Comparison of ENCODE assay signal across 15 cellular contexts in genomic region chr3:127787556-127787955, GRCh38. TPM values are rescaled to one million over a fixed set of nuclear protein-coding genes. Genes with fewer than 3 reads are reported as not detected.
A peak's percentile ranks its signal among the peaks of the same experiment; 100 is the strongest.
DNase-seq lines count a peak whose midpoint lies in the region; ATAC-seq and TF ChIP-seq lines count a peak whose summit lies in the region.
"Had no signal": no experiment of that assay in that cellular context is flagged by ENCODE, and none has a peak within 500 bp of the region (broad histone marks: within the 10 kb centered on the region; RNA-seq: fewer than 3 reads in every experiment).

No MANE protein-coding gene starts in this region.

- H3K27me3 Mint-ChIP-seq in neural crest cell (ENCODE audit: low read depth), result no peaks in the 10 kb centered on the region

- H3K4me1 ChIP-seq in body of pancreas (peaks cover 43% of the 10 kb centered on the region), heart right ventricle (peaks cover 42 to 99% (median 84%) of the 10 kb centered on the region in 9 donors), testis (peaks cover 48% of the 10 kb centered on the region)

- intact Hi-C loops in body of pancreas (cut with DNase I) (no loop called here), heart right ventricle (cut with DNase I) (loop anchor here in 3 of 10 donors (5.0 kb wide), 2 partner anchors 35 to 40 kb away; partner anchors contain the start of gene MGLL (in 3 of the 3)), testis (cut with DNase I; ENCODE audit: low total_unique reads) (no loop called here)

- H3K4me3 Mint-ChIP-seq in neural crest cell, result no peak overlapping the region
- H3K4me3 Mint-ChIP-seq: activated CD4-positive, alpha-beta memory T cell treated with anti-CD3 and anti-CD28 coated beads for 36 hours had no signal

- TF ChIP-seq CTCF in body of pancreas (IDR thresholded peaks at IDR 0.05) (no peak), heart right ventricle (IDR thresholded peaks at IDR 0.05) (no peak), neural crest cell (conservative IDR thresholded peaks at IDR 0.05) (no peak), testis (IDR thresholded peaks at IDR 0.05) (no peak)

- H3K9me3 Mint-ChIP-seq in neural crest cell, result no peaks in the 10 kb centered on the region
- H3K9me3 Mint-ChIP-seq: activated CD4-positive, alpha-beta memory T cell treated with anti-CD3 and anti-CD28 coated beads for 36 hours; activated T-helper 2 cell treated with anti-CD3 and anti-CD28 coated beads, Interferon-gamma antibody, Interleukin-2, Interleukin-4, amounts not matched to agents 10 μg/mL and 5 μg/mL and 100 μg/mL, durations not matched to agents 14 hours and 24 hours and 36 hours had no signal

- TF ChIP-seq POLR2A in body of pancreas (IDR thresholded peaks at IDR 0.05), result no peak
- no peak for TF ChIP-seq POLR2A in testis (IDR thresholded peaks at IDR 0.05)

- peak overlapping the region; percentile 47 for H3K27ac Mint-ChIP-seq in neural crest cell (ENCODE audit: unreplicated experiment)
- H3K27ac Mint-ChIP-seq: activated CD4-positive, alpha-beta memory T cell treated with anti-CD3 and anti-CD28 coated beads for 36 hours; activated T-helper 2 cell treated with anti-CD3 and anti-CD28 coated beads, Interferon-gamma antibody, Interleukin-2, Interleukin-4, amounts not matched to agents 10 μg/mL and 5 μg/mL and 100 μg/mL, durations not matched to agents 14 hours and 24 hours and 36 hours had no signal

- H3K36me3 Mint-ChIP-seq in neural crest cell (ENCODE audit: low read depth), result no peaks in the 10 kb centered on the region
- H3K36me3 Mint-ChIP-seq: activated CD4-positive, alpha-beta memory T cell treated with anti-CD3 and anti-CD28 coated beads for 36 hours had no signal

- H3K4me1 Mint-ChIP-seq in neural crest cell, result peaks cover 49% of the 10 kb centered on the region

- H3K27ac ChIP-seq in body of pancreas, result peak overlapping the region in 3 of 4 donors; percentile 30 to 69 (median 40)
- H3K27ac ChIP-seq in heart right ventricle, result peak overlapping the region; percentile 0 to 91 (median 64)
- H3K27ac ChIP-seq in testis, result peak overlapping the region; percentile 63 to 79

- 65 to 75% methylated on average over 12 of the region's 12 CpGs for WGBS in body of pancreas, 2 donors
- WGBS in heart right ventricle, 2 donors, result 50 to 53% methylated on average over 12 of the region's 12 CpGs
- 60 to 80% methylated on average over 12 of the region's 12 CpGs for WGBS in testis, 2 donors

- H3K4me3 ChIP-seq in body of pancreas (no peak overlapping the region), heart right ventricle (no peak overlapping the region), testis (no peak overlapping the region)
- H3K4me3 ChIP-seq: skin epidermis had no signal

- H3K27me3 ChIP-seq in body of pancreas (no peaks in the 10 kb centered on the region), heart right ventricle (no peaks in the 10 kb centered on the region), testis (no peaks in the 10 kb centered on the region)

- DNase-seq in body of pancreas (no peak), heart right ventricle (no peak), neural crest cell (ENCODE audit: low read depth, low spot score) (no peak), testis (no peak), NCI-H524 treated with DMSO at 0.1 percent for 48 hours (lab: John Stamatoyannopoulos, UW) (no peak), DMS53 treated with DMSO at 0.1 percent for 48 hours (lab: John Stamatoyannopoulos, UW; ENCODE audit: unreplicated experiment) (no peak), DMS79 (lab: John Stamatoyannopoulos, UW) (no peak)
- DNase-seq in central memory CD4-positive, alpha-beta T cell, result no peak
- DNase-seq: activated CD4-positive, alpha-beta memory T cell treated with anti-CD3 and anti-CD28 coated beads for 36 hours; NCI-H1930; NCI-H526 had no signal

- ATAC-seq in body of pancreas, result peak; percentile 41
- peak in 1 of 8 donors; percentile 2 for ATAC-seq in heart right ventricle

- H3K36me3 ChIP-seq in body of pancreas (replicated peaks in 1 of 2; ENCODE audit: insufficient read depth in 1 of 2, low read depth in 2 of 2) (no peaks in the 10 kb centered on the region), heart right ventricle (peaks cover 0 to 51% (median 0%) of the 10 kb centered on the region in 9 donors), testis (ENCODE audit: low read depth, missing control alignments) (no peaks in the 10 kb centered on the region)

- H3K9me3 ChIP-seq in body of pancreas (no peaks in the 10 kb centered on the region), heart right ventricle (no peaks in the 10 kb centered on the region), testis (no peaks in the 10 kb centered on the region)
- H3K9me3 ChIP-seq: SK-N-SH had no signal

RNA-seq across cellular contexts. Expression of gene MGLL, which starts 34.8 kb away (rescaled TPM):
- total RNA-seq in body of pancreas, result 10 to 100 TPM; 14.8 to 20.2 TPM
- total RNA-seq in heart right ventricle, result 100 to 1,000 TPM in 1 of 10 donors, 10 to 100 TPM in 9; 52.0 to 103 (median 69.7) TPM
- polyA plus RNA-seq in heart right ventricle, result 10 to 100 TPM; 35.7 to 61.5 TPM
- 11.3 and 13.3 TPM in 2 replicates for total RNA-seq in neural crest cell
- total RNA-seq in testis, result 10 to 100 TPM; 18.3 to 19.2 TPM
- polyA plus RNA-seq in testis (ENCODE audit: insufficient read depth, low read depth, low replicate concordance), result 26.0 TPM
- total RNA-seq: G401 had no signal
